1 cellular context compared by ENCODE assay signal in genomic region chr4:14383652-14384051, GRCh38.
TF ChIP-seq lines count a peak whose summit lies in the region.

No MANE protein-coding gene starts in this region.

TF ChIP-seq in GM12878, 131 proteins besides CTCF, POLR2A, EP300 and RAD21:
- TF ChIP-seq CUX1 (IDR thresholded peaks at IDR 0.05; ENCODE audit: insufficient replicate concordance, low read depth, low read length) (no peak), ESRRA (IDR thresholded peaks at IDR 0.05; ENCODE audit: low read length) (no peak), TBL1XR1 (IDR thresholded peaks at IDR 0.05; ENCODE audit: low read depth, low read length) (no peak), NBN (IDR thresholded peaks at IDR 0.05) (no peak), MYC (IDR thresholded peaks at IDR 0.05; ENCODE audit: insufficient read depth, insufficient read length, insufficient replicate concordance, low read length, severe bottlenecking) (no peak), KAT2A (conservative IDR thresholded peaks at IDR 0.05; ENCODE audit: control insufficient read depth, low read depth, low read length) (no peak), SREBF2 (IDR thresholded peaks at IDR 0.05; ENCODE audit: low read length) (no peak), ZNF384 (IDR thresholded peaks at IDR 0.05; ENCODE audit: borderline replicate concordance, low read depth, low read length) (no peak), PBX3 (IDR thresholded peaks at IDR 0.05; ENCODE audit: insufficient replicate concordance, low read depth, low read length) (no peak), ZNF592 (IDR thresholded peaks at IDR 0.05) (no peak)
